ENCODE assay signal across 2 cellular contexts in the genomic region with DNA sequence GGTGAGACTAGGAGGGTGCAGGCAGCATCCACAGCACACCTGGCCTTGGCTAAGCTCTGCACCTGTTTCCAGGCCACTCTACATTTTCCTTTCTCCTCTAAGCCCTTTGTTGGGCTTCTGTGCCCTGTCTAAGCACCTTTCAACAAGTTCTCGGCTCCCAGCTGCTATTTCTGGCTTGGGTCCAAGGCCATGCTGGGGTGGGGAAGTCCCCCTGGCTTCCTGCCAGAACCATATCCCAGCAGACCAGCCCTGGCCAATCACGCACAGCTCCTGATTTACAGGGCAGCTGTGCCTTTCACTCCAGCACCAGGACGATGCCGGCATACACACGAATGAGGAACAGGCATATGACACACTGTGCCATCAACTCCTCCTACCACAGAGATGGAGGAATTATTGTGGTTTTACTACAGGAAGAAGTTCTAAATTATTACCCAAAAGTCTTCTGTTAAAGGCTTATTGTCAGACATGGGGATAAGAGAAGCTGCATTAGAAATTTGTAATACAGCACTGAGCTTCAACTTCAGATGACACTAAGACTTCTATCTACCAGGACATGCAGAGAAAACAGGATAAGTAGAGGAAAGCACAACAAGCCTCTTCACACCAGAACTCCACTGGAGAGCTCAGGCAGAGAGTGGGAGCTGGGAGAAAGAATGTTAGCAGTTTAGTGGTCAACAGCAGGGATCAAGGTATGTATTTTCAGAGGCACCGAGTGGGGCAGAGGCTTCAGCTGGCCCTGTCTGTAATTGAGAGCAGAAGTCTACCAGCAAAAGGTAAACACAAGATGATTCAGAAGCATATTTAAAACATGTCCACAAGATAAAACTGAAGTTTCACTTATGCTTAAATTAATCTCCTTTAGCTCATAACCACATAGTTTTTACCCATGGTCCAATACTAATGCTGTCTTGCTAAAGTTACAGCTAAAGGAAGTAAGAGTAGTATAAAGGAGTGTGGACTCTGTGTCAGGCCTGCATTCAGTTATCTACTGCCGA.
TF ChIP-seq lines count a peak whose summit lies in the region.

No MANE protein-coding gene starts in this region.

TF ChIP-seq in HEK293, 187 proteins besides CTCF, POLR2A, EP300 and RAD21 (continues in another document):
- TF ChIP-seq ZNF449 (tag by site-specific recombination; IDR thresholded peaks at IDR 0.05), result peak; percentile 93
- peak; percentile 27; the same call in 1 of the 2 replicates for TF ChIP-seq ZNF629 (tag by site-specific recombination; IDR thresholded peaks at IDR 0.05)
- peak; percentile 54; the same call in 1 of the 2 replicates for TF ChIP-seq ZXDB (tag by site-specific recombination; IDR thresholded peaks at IDR 0.05)
- TF ChIP-seq SCRT1 (tag by site-specific recombination; IDR thresholded peaks at IDR 0.05; ENCODE audit: borderline replicate concordance), result peak; percentile 99
- no peak for TF ChIP-seq ZNF610 (tag by site-specific recombination; IDR thresholded peaks at IDR 0.05; ENCODE audit: borderline replicate concordance)
- TF ChIP-seq SP2 (tag by site-specific recombination; IDR thresholded peaks at IDR 0.05), result peak; percentile 34; the same call in 1 of the 2 replicates
- peak; percentile 19; the same call in 1 of the 2 replicates for TF ChIP-seq ZNF18 (tag by site-specific recombination; IDR thresholded peaks at IDR 0.05)
- peak; percentile 99 for TF ChIP-seq SCRT2 (tag by site-specific recombination; IDR thresholded peaks at IDR 0.05)
- TF ChIP-seq, protein P1, sequence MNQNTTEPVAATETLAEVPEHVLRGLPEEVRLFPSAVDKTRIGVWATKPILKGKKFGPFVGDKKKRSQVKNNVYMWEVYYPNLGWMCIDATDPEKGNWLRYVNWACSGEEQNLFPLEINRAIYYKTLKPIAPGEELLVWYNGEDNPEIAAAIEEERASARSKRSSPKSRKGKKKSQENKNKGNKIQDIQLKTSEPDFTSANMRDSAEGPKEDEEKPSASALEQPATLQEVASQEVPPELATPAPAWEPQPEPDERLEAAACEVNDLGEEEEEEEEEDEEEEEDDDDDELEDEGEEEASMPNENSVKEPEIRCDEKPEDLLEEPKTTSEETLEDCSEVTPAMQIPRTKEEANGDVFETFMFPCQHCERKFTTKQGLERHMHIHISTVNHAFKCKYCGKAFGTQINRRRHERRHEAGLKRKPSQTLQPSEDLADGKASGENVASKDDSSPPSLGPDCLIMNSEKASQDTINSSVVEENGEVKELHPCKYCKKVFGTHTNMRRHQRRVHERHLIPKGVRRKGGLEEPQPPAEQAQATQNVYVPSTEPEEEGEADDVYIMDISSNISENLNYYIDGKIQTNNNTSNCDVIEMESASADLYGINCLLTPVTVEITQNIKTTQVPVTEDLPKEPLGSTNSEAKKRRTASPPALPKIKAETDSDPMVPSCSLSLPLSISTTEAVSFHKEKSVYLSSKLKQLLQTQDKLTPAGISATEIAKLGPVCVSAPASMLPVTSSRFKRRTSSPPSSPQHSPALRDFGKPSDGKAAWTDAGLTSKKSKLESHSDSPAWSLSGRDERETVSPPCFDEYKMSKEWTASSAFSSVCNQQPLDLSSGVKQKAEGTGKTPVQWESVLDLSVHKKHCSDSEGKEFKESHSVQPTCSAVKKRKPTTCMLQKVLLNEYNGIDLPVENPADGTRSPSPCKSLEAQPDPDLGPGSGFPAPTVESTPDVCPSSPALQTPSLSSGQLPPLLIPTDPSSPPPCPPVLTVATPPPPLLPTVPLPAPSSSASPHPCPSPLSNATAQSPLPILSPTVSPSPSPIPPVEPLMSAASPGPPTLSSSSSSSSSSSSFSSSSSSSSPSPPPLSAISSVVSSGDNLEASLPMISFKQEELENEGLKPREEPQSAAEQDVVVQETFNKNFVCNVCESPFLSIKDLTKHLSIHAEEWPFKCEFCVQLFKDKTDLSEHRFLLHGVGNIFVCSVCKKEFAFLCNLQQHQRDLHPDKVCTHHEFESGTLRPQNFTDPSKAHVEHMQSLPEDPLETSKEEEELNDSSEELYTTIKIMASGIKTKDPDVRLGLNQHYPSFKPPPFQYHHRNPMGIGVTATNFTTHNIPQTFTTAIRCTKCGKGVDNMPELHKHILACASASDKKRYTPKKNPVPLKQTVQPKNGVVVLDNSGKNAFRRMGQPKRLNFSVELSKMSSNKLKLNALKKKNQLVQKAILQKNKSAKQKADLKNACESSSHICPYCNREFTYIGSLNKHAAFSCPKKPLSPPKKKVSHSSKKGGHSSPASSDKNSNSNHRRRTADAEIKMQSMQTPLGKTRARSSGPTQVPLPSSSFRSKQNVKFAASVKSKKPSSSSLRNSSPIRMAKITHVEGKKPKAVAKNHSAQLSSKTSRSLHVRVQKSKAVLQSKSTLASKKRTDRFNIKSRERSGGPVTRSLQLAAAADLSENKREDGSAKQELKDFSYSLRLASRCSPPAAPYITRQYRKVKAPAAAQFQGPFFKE (tag by site-specific recombination; IDR thresholded peaks at IDR 0.05; ENCODE audit: borderline replicate concordance), result no peak
- TF ChIP-seq ZBTB8A (tag by site-specific recombination; IDR thresholded peaks at IDR 0.05), result peak; percentile 100
- no peak for TF ChIP-seq BCL11A (tag by site-specific recombination; IDR thresholded peaks at IDR 0.05; ENCODE audit: low read depth)
- peak; percentile 84 for TF ChIP-seq TRIM28 (IDR thresholded peaks at IDR 0.05; ENCODE audit: borderline replicate concordance, low read length)
- TF ChIP-seq ZNF558 (tag by site-specific recombination; IDR thresholded peaks at IDR 0.05), result peak; percentile 91
- TF ChIP-seq ZNF660 (tag by site-specific recombination; IDR thresholded peaks at IDR 0.05), result peak; percentile 97
- TF ChIP-seq PRDM1 (tag by site-specific recombination; IDR thresholded peaks at IDR 0.05), result peak; percentile 41; the same call in 1 of the 2 replicates
- TF ChIP-seq ZNF549 (tag by site-specific recombination; IDR thresholded peaks at IDR 0.05), result 0 out of 2 replicates have a peak, but pooled peaks have one; percentile 45
- TF ChIP-seq SP7 (tag by site-specific recombination; IDR thresholded peaks at IDR 0.05), result peak; percentile 56; the same call in 1 of the 2 replicates
- peak; percentile 98 for TF ChIP-seq ZNF600 (tag by site-specific recombination; IDR thresholded peaks at IDR 0.05)
- no peak for TF ChIP-seq ZNF571 (tag by site-specific recombination; IDR thresholded peaks at IDR 0.05)

TF ChIP-seq in GM12878, 131 proteins besides CTCF, POLR2A, EP300 and RAD21:
- TF ChIP-seq BHLHE40 (IDR thresholded peaks at IDR 0.05; ENCODE audit: borderline replicate concordance in 1 of 2, low read depth in 2 of 2, low read length in 1 of 2) (0 out of 4 replicates have a peak, but pooled peaks of 1 of the 2 experiments have one; percentile 25), FOS (IDR thresholded peaks at IDR 0.05; ENCODE audit: borderline replicate concordance, extremely low read depth, insufficient read length) (no peak), TCF12 (IDR thresholded peaks at IDR 0.05; ENCODE audit: low read depth, low read length) (peak; percentile 91), ZSCAN29 (IDR thresholded peaks at IDR 0.05) (no peak), BCL11A (IDR thresholded peaks at IDR 0.05; ENCODE audit: low read depth, low read length) (0 out of 2 replicates have a peak, but pooled peaks have one; percentile 40), IKZF2 (IDR thresholded peaks at IDR 0.05) (no peak; a peak in 1 of 4 replicates), SPI1 (IDR thresholded peaks at IDR 0.05; ENCODE audit: borderline replicate concordance, insufficient read depth, low read depth, low read length) (peak; percentile 62; the same call in 1 of the 2 replicates), TARDBP (IDR thresholded peaks at IDR 0.05; ENCODE audit: borderline replicate concordance) (no peak), IKZF1 (conservative IDR thresholded peaks at IDR 0.05) (peak; percentile 59; the same call in 1 of the 2 replicates), POLR2AphosphoS5 (IDR thresholded peaks at IDR 0.05; ENCODE audit: low read length) (peak; percentile 79), LARP7 (IDR thresholded peaks at IDR 0.05) (0 out of 2 replicates have a peak, but pooled peaks have one; percentile 45), SKIL (IDR thresholded peaks at IDR 0.05; ENCODE audit: low read depth, poor library complexity, severe bottlenecking) (peak; percentile 64), SMAD1 (IDR thresholded peaks at IDR 0.05; ENCODE audit: low read depth, partially characterized antibody) (peak; percentile 99), RUNX3 (IDR thresholded peaks at IDR 0.05; ENCODE audit: low read length) (peak; percentile 56), SIN3A (IDR thresholded peaks at IDR 0.05; ENCODE audit: low read depth, low read length) (peak; percentile 45; the same call in 1 of the 2 replicates), NFXL1 (IDR thresholded peaks at IDR 0.05; ENCODE audit: borderline replicate concordance) (no peak), EED (IDR thresholded peaks at IDR 0.05; ENCODE audit: low read depth) (peak; percentile 54; the same call in 1 of the 2 replicates), CBFB (IDR thresholded peaks at IDR 0.05; ENCODE audit: low read depth) (no peak), TCF3 (IDR thresholded peaks at IDR 0.05; ENCODE audit: borderline replicate concordance, insufficient read depth, low read depth, low read length) (peak; percentile 82), NFIC (IDR thresholded peaks at IDR 0.05; ENCODE audit: low read depth, low read length) (peak; percentile 33; the same call in 1 of the 2 replicates), SRF (IDR thresholded peaks at IDR 0.05; ENCODE audit: low read depth in 2 of 2, low read length in 2 of 2) (no peak), MEF2A (IDR thresholded peaks at IDR 0.05; ENCODE audit: insufficient read depth, low read depth, low read length) (0 out of 2 replicates have a peak, but pooled peaks have one; percentile 17), SP1 (IDR thresholded peaks at IDR 0.05; ENCODE audit: low read depth, low read length) (no peak)
- TF ChIP-seq, protein P2, sequence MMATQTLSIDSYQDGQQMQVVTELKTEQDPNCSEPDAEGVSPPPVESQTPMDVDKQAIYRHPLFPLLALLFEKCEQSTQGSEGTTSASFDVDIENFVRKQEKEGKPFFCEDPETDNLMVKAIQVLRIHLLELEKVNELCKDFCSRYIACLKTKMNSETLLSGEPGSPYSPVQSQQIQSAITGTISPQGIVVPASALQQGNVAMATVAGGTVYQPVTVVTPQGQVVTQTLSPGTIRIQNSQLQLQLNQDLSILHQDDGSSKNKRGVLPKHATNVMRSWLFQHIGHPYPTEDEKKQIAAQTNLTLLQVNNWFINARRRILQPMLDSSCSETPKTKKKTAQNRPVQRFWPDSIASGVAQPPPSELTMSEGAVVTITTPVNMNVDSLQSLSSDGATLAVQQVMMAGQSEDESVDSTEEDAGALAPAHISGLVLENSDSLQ (IDR thresholded peaks at IDR 0.05), result peak; percentile 55; the same call in 1 of the 2 replicates
- TF ChIP-seq, protein P3, sequence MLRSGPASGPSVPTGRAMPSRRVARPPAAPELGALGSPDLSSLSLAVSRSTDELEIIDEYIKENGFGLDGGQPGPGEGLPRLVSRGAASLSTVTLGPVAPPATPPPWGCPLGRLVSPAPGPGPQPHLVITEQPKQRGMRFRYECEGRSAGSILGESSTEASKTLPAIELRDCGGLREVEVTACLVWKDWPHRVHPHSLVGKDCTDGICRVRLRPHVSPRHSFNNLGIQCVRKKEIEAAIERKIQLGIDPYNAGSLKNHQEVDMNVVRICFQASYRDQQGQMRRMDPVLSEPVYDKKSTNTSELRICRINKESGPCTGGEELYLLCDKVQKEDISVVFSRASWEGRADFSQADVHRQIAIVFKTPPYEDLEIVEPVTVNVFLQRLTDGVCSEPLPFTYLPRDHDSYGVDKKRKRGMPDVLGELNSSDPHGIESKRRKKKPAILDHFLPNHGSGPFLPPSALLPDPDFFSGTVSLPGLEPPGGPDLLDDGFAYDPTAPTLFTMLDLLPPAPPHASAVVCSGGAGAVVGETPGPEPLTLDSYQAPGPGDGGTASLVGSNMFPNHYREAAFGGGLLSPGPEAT (IDR thresholded peaks at IDR 0.05; ENCODE audit: low read depth), result 0 out of 2 replicates have a peak, but pooled peaks have one; percentile 26
- TF ChIP-seq, protein P4, sequence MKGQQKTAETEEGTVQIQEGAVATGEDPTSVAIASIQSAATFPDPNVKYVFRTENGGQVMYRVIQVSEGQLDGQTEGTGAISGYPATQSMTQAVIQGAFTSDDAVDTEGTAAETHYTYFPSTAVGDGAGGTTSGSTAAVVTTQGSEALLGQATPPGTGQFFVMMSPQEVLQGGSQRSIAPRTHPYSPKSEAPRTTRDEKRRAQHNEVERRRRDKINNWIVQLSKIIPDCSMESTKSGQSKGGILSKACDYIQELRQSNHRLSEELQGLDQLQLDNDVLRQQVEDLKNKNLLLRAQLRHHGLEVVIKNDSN (IDR thresholded peaks at IDR 0.05; ENCODE audit: borderline replicate concordance, extremely low read length, insufficient read depth, low read depth, low read length), result peak; percentile 34
